In genomic region chr11:2988996-2989395, GRCh38 we compare ENCODE assay signal across 8 cellular contexts. TPM values are rescaled to one million over a fixed set of nuclear protein-coding genes. Genes with fewer than 3 reads are reported as not detected.
DNase-seq lines count a peak whose midpoint lies in the region; ATAC-seq, FAIRE-seq and TF ChIP-seq lines count a peak whose summit lies in the region.

No MANE protein-coding gene starts in this region.

- WGBS in GM12878 (ENCODE audit: insufficient coverage, insufficient replicate concordance, low lambda C conversion rate, missing lambda C conversion rate), result 1% methylated on average over 4 of the region's 4 CpGs
- 31% methylated on average over 4 of the region's 4 CpGs for WGBS in urinary bladder

- H3K4me1 ChIP-seq in cardiac muscle cell (ENCODE audit: low read depth), result peaks cover 22% of the 10 kb centered on the region
- peaks cover 6% of the 10 kb centered on the region for H3K4me1 ChIP-seq in GM12878 (ENCODE audit: control insufficient read depth, insufficient read depth, low read length)
- peaks cover 2% of the 10 kb centered on the region for H3K4me1 ChIP-seq in urinary bladder (ENCODE audit: insufficient read depth)

- no peaks in the 10 kb centered on the region for H3K36me3 ChIP-seq in cardiac muscle cell
- H3K36me3 ChIP-seq in GM12878 (ENCODE audit: control insufficient read depth in 2 of 2, insufficient read depth in 2 of 2, low read length in 1 of 2), result peaks cover 0 to 10% of the 10 kb centered on the region in 2 experiments; a peak in 3 of 4 replicates
- H3K36me3 ChIP-seq in urinary bladder (ENCODE audit: insufficient read depth), result no peaks in the 10 kb centered on the region

- ATAC-seq in GM12878 (no peak), GM21528 (IDR thresholded peaks at IDR 0.05; ENCODE audit: low FRiP score, unreplicated experiment) (no peak)

- H3K9me3 ChIP-seq in cardiac muscle cell (ENCODE audit: low read depth) (no peaks in the 10 kb centered on the region), GM12878 (replicated peaks; ENCODE audit: control insufficient read depth, insufficient read depth, low read length) (no peaks in the 10 kb centered on the region)

- H3K27me3 ChIP-seq in cardiac muscle cell, result no peaks in the 10 kb centered on the region
- no peaks in the 10 kb centered on the region for H3K27me3 ChIP-seq in GM12878 (replicated peaks in 1 of 2; ENCODE audit: control insufficient read depth in 2 of 2, insufficient read depth in 2 of 2, low read length in 1 of 2)

- intact Hi-C loops in cardiac septum (cut with DNase I) (no loop called here), GM12878 (cut with micrococcal nuclease; ENCODE audit: unreplicated experiment) (no loop called here)

- RAD21 ChIA-PET in GM12878 (lab: Charles Lee; ENCODE audit: unreplicated experiment), result interaction anchor here (0.8 to 4.8 kb wide), 8 partner anchors 13 to 602 kb away, joined by 3 to 42 read pairs (median 8); no protein-coding TSS in a partner anchor

- TF ChIP-seq EP300 in GM12878 (IDR thresholded peaks at IDR 0.05; ENCODE audit: borderline replicate concordance in 1 of 2, control insufficient read depth in 1 of 2, low read depth in 2 of 2, low read length in 2 of 2), result no peak

- SMC1A ChIA-PET in GM12878 (lab: Charles Lee; ENCODE audit: uncharacterized antibody, unreplicated experiment), result interaction anchor here (0.6 to 3.1 kb wide), 16 partner anchors 8 to 383 kb away, joined by 3 to 29 read pairs (median 5); partner anchors contain the start of gene CARS1

- peak overlapping the region; percentile 56 for H3K9ac ChIP-seq in GM12878 (ENCODE audit: control insufficient read depth, insufficient read depth, low read length)

- H3K79me2 ChIP-seq in GM12878 (ENCODE audit: control insufficient read depth, insufficient read depth, low read length), result peaks cover 79% of the 10 kb centered on the region

- DNase-seq in cardiac muscle cell (ENCODE audit: low read depth in 1 of 2, low spot score in 1 of 2) (no peak), cardiac septum (ENCODE audit: low spot score) (no peak), GM12878 (ENCODE audit: low read depth, low spot score) (no peak), medulla oblongata (ENCODE audit: extremely low spot score) (peak; percentile 24), globus pallidus (ENCODE audit: low spot score) (no peak)
- DNase-seq in stimulated activated CD4-positive, alpha-beta T cell treated with anti-CD3 and anti-CD28 coated beads, Interleukin-4, amount 100 ng/mL, for 24 hours, result no peak

- H2AFZ ChIP-seq in GM12878 (ENCODE audit: control insufficient read depth, low read depth, low read length), result no peak overlapping the region

- BruUV-seq in GM12878 (replicated peaks; lab: Mats Ljungman, UMichigan), result no TSS peak

- in situ Hi-C loops in GM12878 (cut with MboI), result no loop called here

- no peak for FAIRE-seq in GM12878 (lab: Jason Lieb, UNC)

- H3K27ac ChIP-seq in cardiac muscle cell, result no peak overlapping the region
- peak overlapping the region; percentile 64 for H3K27ac ChIP-seq in GM12878 (ENCODE audit: control insufficient read depth, insufficient read depth)
- peak overlapping the region; percentile 34 for H3K27ac ChIP-seq in urinary bladder (ENCODE audit: low read depth)

- POLR2A ChIA-PET in GM12878 (lab: Charles Lee), result interaction anchor here (0.6 to 3.3 kb wide), 9 partner anchors 9 to 792 kb away, joined by 3 to 34 read pairs (median 3); no protein-coding TSS in a partner anchor

- H3K4me3 ChIP-seq in cardiac muscle cell (peak overlapping the region; percentile 87), GM12878 (peak overlapping the region; percentile 97), urinary bladder (ENCODE audit: low read depth, low read length) (peak overlapping the region; percentile 24)

- H4K20me1 ChIP-seq in GM12878 (ENCODE audit: control insufficient read depth, insufficient read depth), result peaks cover 6% of the 10 kb centered on the region; the same call in 1 of the 2 replicates

- TF ChIP-seq POLR2A in GM12878 (IDR thresholded peaks at IDR 0.05; ENCODE audit: low read depth, low read length), result no peak

- peak overlapping the region; percentile 96 for H3K4me2 ChIP-seq in GM12878 (ENCODE audit: control insufficient read depth, insufficient read depth)

- TF ChIP-seq CTCF in cardiac muscle cell (IDR thresholded peaks at IDR 0.05; ENCODE audit: low read depth, low read length), result no peak
- TF ChIP-seq CTCF in GM12878 (IDR thresholded peaks at IDR 0.05 in 2 of 3, conservative IDR thresholded peaks at IDR 0.05 in 1 of 3; ENCODE audit: control insufficient read depth in 2 of 3, extremely low read depth in 1 of 3, insufficient read depth in 1 of 3, low read depth in 3 of 3, low read length in 3 of 3), result no peak

- no peak for TF ChIP-seq RAD21 in GM12878 (IDR thresholded peaks at IDR 0.05; ENCODE audit: insufficient read depth, low read depth, low read length)

- CTCF ChIA-PET in GM12878 (lab: Yijun Ruan, JAX), result interaction anchor here (0.6 to 3.6 kb wide), 16 partner anchors 9 to 820 kb away, joined by 3 to 30 read pairs (median 4); no protein-coding TSS in a partner anchor

TF ChIP-seq in GM12878, 131 proteins besides CTCF, POLR2A, EP300 and RAD21 (continues in another document):
- TF ChIP-seq SMC3 (IDR thresholded peaks at IDR 0.05; ENCODE audit: borderline replicate concordance, low read length) (no peak), HDAC6 (IDR thresholded peaks at IDR 0.05; ENCODE audit: unreplicated experiment) (no peak), TAF1 (IDR thresholded peaks at IDR 0.05; ENCODE audit: borderline replicate concordance, low read depth, low read length) (no peak), EGR1 (IDR thresholded peaks at IDR 0.05; ENCODE audit: borderline replicate concordance in 1 of 2, low read depth in 2 of 2, low read length in 2 of 2) (no peak), HSF1 (IDR thresholded peaks at IDR 0.05; ENCODE audit: low read depth, low read length) (no peak), ZNF217 (IDR thresholded peaks at IDR 0.05) (no peak), POLR2AphosphoS5 (IDR thresholded peaks at IDR 0.05; ENCODE audit: low read length) (no peak), SMARCA5 (IDR thresholded peaks at IDR 0.05) (no peak)

RNA-seq across cellular contexts. Expression of gene NAP1L4, which starts 3.1 kb away (rescaled TPM):
- total RNA-seq in cardiac muscle cell (132 and 150 TPM in 2 replicates), cardiac septum (189 TPM), GM12878 (2014; rRNA removed) (103 and 107 TPM in 2 replicates), GM12878 (2014; rRNA removed; fragmentation: Illumina TruSeq; extraction: Trizol) (100 and 101 TPM in 2 replicates), GM12878 (2021) (128 and 130 TPM in 2 replicates), urinary bladder (154 TPM)
- polyA plus RNA-seq in cardiac muscle cell (250 and 254 TPM in 2 replicates), GM12878 (2011; rRNA removed) (100 and 159 TPM in 2 replicates), GM12878 (2014; fragmentation: Illumina TruSeq; extraction: Trizol) (127 and 140 TPM in 2 replicates), GM12878 (2014; fragmentation: Nextera tagmentation; extraction: Ambion mirVana) (10 to 100 TPM; 24.8 to 44.0 TPM), GM12878 (2014; rRNA removed) (121 TPM in 2 replicates), GM12878 (2016; fragmentation: Nextera tagmentation; extraction: Ambion mirVana) (100 to 1,000 TPM; 181 to 198 TPM), urinary bladder (86.9 TPM)
- 427 and 452 TPM in 2 replicates for total RNA-seq in GM12878 (2013; cell fraction: nucleolus; rRNA removed)
- polyA plus RNA-seq in GM12878 (2011; ENCODE audit: low read depth), result 48.1 TPM
- polyA plus RNA-seq in GM12878 (2011; cell fraction: cytosol; rRNA removed), result 64.8 and 80.3 TPM in 2 replicates
- 141 and 157 TPM in 2 replicates for polyA plus RNA-seq in GM12878 (2011; cell fraction: nucleus; rRNA removed)
- polyA plus RNA-seq in GM12878 (2012), result 71.3 and 83.1 TPM in 2 replicates
- 62.6 and 97.0 TPM in 2 replicates for polyA minus RNA-seq in GM12878 (2011; rRNA and poly(A)+ RNA removed)
- 28.8 and 30.2 TPM in 2 replicates for polyA minus RNA-seq in GM12878 (2011; cell fraction: cytosol; rRNA and poly(A)+ RNA removed)
- 52.5 and 71.7 TPM in 2 replicates for polyA minus RNA-seq in GM12878 (2011; cell fraction: nucleus; rRNA and poly(A)+ RNA removed)

RNA-seq across cellular contexts. Expression of gene PHLDA2, which starts 59.8 kb away (rescaled TPM):
- total RNA-seq in cardiac muscle cell (1.1 TPM in 1 of 2 replicates, not detected in the other), cardiac septum (2.1 TPM), GM12878 (2014; rRNA removed) (not detected in 2 replicates), GM12878 (2014; rRNA removed; fragmentation: Illumina TruSeq; extraction: Trizol) (not detected in 2 replicates), GM12878 (2021) (0.27 and 0.49 TPM in 2 replicates), urinary bladder (1.1 TPM)
- polyA plus RNA-seq in cardiac muscle cell (0.73 and 3.8 TPM in 2 replicates), GM12878 (2011; rRNA removed) (0.15 TPM in 1 of 2 replicates, not detected in the other), GM12878 (2014; fragmentation: Illumina TruSeq; extraction: Trizol) (not detected in 2 replicates), GM12878 (2014; fragmentation: Nextera tagmentation; extraction: Ambion mirVana) (not detected), GM12878 (2014; rRNA removed) (not detected in 2 replicates), GM12878 (2016; fragmentation: Nextera tagmentation; extraction: Ambion mirVana) (under 1 TPM in 1 of 2 experiments, not detected in 1; 0.16 TPM), urinary bladder (18.9 TPM)
- total RNA-seq in GM12878 (2013; cell fraction: nucleolus; rRNA removed), result 0.59 TPM in 1 of 2 replicates, not detected in the other
- not detected for polyA plus RNA-seq in GM12878 (2011; ENCODE audit: low read depth)
- polyA plus RNA-seq in GM12878 (2011; cell fraction: cytosol; rRNA removed), result 0.07 and 0.12 TPM in 2 replicates
- polyA plus RNA-seq in GM12878 (2011; cell fraction: nucleus; rRNA removed), result 0.27 and 0.34 TPM in 2 replicates
- polyA plus RNA-seq in GM12878 (2012), result 0.18 and 0.32 TPM in 2 replicates
- polyA minus RNA-seq in GM12878 (2011; rRNA and poly(A)+ RNA removed), result not detected in 2 replicates
- polyA minus RNA-seq in GM12878 (2011; cell fraction: cytosol; rRNA and poly(A)+ RNA removed), result not detected in 2 replicates
- polyA minus RNA-seq in GM12878 (2011; cell fraction: nucleus; rRNA and poly(A)+ RNA removed), result not detected in 2 replicates

Comparison
In these comparisons a context has a peak if more than half of its experiments do, and no peak if none do; other contexts are left out.
1. H3K4me3 ChIP-seq: peak in every context shown above with its lines; median percentile 97 in GM12878; 87 in cardiac muscle cell; 24 in urinary bladder.